Comparison of ENCODE assay signal across 1 cellular context in genomic region chr2:223058952-223059716, GRCh38.
TF ChIP-seq lines count a peak whose summit lies in the region.

No MANE protein-coding gene starts in this region.

TF ChIP-seq in HepG2, 621 proteins besides CTCF, POLR2A, EP300 and RAD21:
- TF ChIP-seq ARID5B (CRISPR knock-in tag; IDR thresholded peaks at IDR 0.05) (0 out of 2 replicates have a peak, but pooled peaks have one; percentile 17), ZBTB37 (CRISPR knock-in tag; IDR thresholded peaks at IDR 0.05) (no peak), ZNF121 (CRISPR knock-in tag; IDR thresholded peaks at IDR 0.05) (no peak), SMAD9 (CRISPR knock-in tag; IDR thresholded peaks at IDR 0.05) (no peak), ZNF317 (CRISPR knock-in tag; IDR thresholded peaks at IDR 0.05) (peak; percentile 59), FOSL2 (CRISPR knock-in tag; IDR thresholded peaks at IDR 0.05) (peak; percentile 85), GABPA (IDR thresholded peaks at IDR 0.05; ENCODE audit: low read depth, low read length) (no peak), GABPA (CRISPR knock-in tag; IDR thresholded peaks at IDR 0.05; ENCODE audit: low read depth) (no peak), JDP2 (CRISPR knock-in tag; IDR thresholded peaks at IDR 0.05; ENCODE audit: borderline replicate concordance) (no peak), ZNF589 (CRISPR knock-in tag; conservative IDR thresholded peaks at IDR 0.05) (no peak), ATF1 (CRISPR knock-in tag; IDR thresholded peaks at IDR 0.05) (no peak), MAFF (IDR thresholded peaks at IDR 0.05; ENCODE audit: low read depth, low read length) (peak; percentile 55; the same call in 1 of the 2 replicates), MAFK (conservative IDR thresholded peaks at IDR 0.05 in 1 of 2, IDR thresholded peaks at IDR 0.05 in 1 of 2; ENCODE audit: low read length in 2 of 2) (peak; percentile 50 to 55)
